Comparison of ENCODE assay signal across 28 cellular contexts in the genomic region with DNA sequence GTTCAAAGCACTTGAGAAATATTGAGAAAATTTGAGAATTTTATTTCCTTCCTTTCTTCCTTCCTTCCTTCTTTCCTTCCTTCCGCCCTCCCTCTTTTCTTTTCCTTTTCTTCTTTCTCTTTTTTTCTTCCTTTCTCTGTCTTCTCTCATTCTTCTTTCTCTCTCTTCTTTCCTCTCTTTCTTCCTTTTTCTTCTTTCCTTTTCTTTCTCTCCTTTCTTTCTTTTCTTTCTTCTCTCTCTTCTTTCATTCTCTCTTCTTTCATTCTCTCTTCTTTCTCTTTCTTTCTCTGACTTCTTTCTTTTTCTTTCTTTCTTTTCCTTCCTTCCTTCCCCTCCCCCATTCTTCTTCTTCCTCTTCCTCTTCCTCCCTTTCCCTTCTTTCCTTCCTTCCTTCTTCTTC.
"Had no signal": no experiment of that assay in that cellular context is flagged by ENCODE, and none has a peak within 500 bp of the region (broad histone marks: within the 10 kb centered on the region; RNA-seq: fewer than 3 reads in every experiment).

No MANE protein-coding gene starts in this region.

- H3K36me3 ChIP-seq: colonic mucosa, esophagus squamous epithelium, gastrocnemius medialis, heart right ventricle, left lung, lower lobe of right lung had no signal

- H3K36me3 Mint-ChIP-seq: mesothelial cell of epicardium, naive B cell had no signal

- H3K4me1 Mint-ChIP-seq: endodermal cell, mesothelial cell of epicardium, naive B cell had no signal

- H3K9me3 ChIP-seq: colonic mucosa, esophagus squamous epithelium, gastrocnemius medialis, lower lobe of right lung, mucosa of descending colon had no signal

- H3K4me3 ChIP-seq: colonic mucosa, esophagus squamous epithelium, gastrocnemius medialis, heart right ventricle, left lung, lower lobe of right lung, mucosa of descending colon had no signal

- H3K27ac ChIP-seq: colonic mucosa, epithelial cell of prostate, esophagus squamous epithelium, gastrocnemius medialis, heart right ventricle, left lung, lower lobe of right lung had no signal

- H3K27ac Mint-ChIP-seq: dendritic cell treated with granulocyte-macrophage colony-stimulating factor and Interleukin-4, amounts not matched to agents 40 ng/mL and 50 ng/mL, for 4 days; effector memory CD8-positive, alpha-beta T cell; endodermal cell; mesothelial cell of epicardium; naive B cell had no signal

- H3K27me3 ChIP-seq: colonic mucosa, esophagus squamous epithelium, gastrocnemius medialis, left lung had no signal

- ATAC-seq: effector memory CD8-positive, alpha-beta T cell; esophagus mucosa; gastrocnemius medialis; heart right ventricle; left cardiac atrium; left lung; left ventricle myocardium superior; lower lobe of right lung; mucosa of descending colon had no signal

- H3K4me3 Mint-ChIP-seq: dendritic cell treated with granulocyte-macrophage colony-stimulating factor and Interleukin-4, amounts not matched to agents 40 ng/mL and 50 ng/mL, for 4 days; effector memory CD8-positive, alpha-beta T cell; endodermal cell; mesothelial cell of epicardium; naive B cell had no signal

- H3K4me1 ChIP-seq: colonic mucosa, esophagus squamous epithelium, gastrocnemius medialis, heart right ventricle, left lung, lower lobe of right lung had no signal

- DNase-seq: colonic mucosa; cortex of kidney; effector CD8-positive, alpha-beta T cell; effector memory CD8-positive, alpha-beta T cell; endodermal cell; erythroblast; esophagus squamous epithelium; foreskin fibroblast; foreskin melanocyte; gastrocnemius medialis; glutamatergic neuron; head of caudate nucleus; heart right ventricle; hippocampal formation; left cardiac atrium; left lung; left ventricle myocardium superior; lower lobe of right lung; mesenchymal stem cell; mucosa of descending colon; naive B cell had no signal

- H3K9me3 Mint-ChIP-seq: effector memory CD8-positive, alpha-beta T cell; mesothelial cell of epicardium had no signal

- FAIRE-seq: endometrium, islet of Langerhans, keratinocyte had no signal
